ENCODE assay signal across 22 cellular contexts in genomic region chr10:96820730-96821129, GRCh38.
"Had no signal": no experiment of that assay in that cellular context is flagged by ENCODE, and none has a peak within 500 bp of the region (broad histone marks: within the 10 kb centered on the region; RNA-seq: fewer than 3 reads in every experiment).

No MANE protein-coding gene starts in this region.

- H3K36me3 ChIP-seq: pancreas, right atrium auricular region, sigmoid colon, spleen, thoracic aorta, tibial nerve, upper lobe of right lung, uterus had no signal

- H3K4me1 ChIP-seq: pancreas, right atrium auricular region, sigmoid colon, spleen, tibial nerve, upper lobe of right lung, uterus had no signal

- H3K9me3 ChIP-seq: pancreas, right atrium auricular region, sigmoid colon, spleen, thoracic aorta, tibial nerve, upper lobe of right lung, uterus had no signal

- ATAC-seq: left lobe of liver; natural killer cell; pancreas; stimulated activated memory B cell treated with anti-CD40 and anti-IgM and Interleukin-4, amounts not matched to agents 10 μg/mL and 1 μg/mL and 100 μg/mL, for 72 hours; stimulated activated naive CD8-positive, alpha-beta T cell treated with anti-CD3 and anti-CD28 coated beads, Interleukin-15, Interleukin-2, amounts not matched to agents 100 U/mL and 50 U/mL, for 24 hours; upper lobe of right lung had no signal

- FAIRE-seq: frontal cortex, keratinocyte, pancreas had no signal

- DNase-seq: cerebellar nuclear complex; cortex of kidney; effector CD4-positive, alpha-beta T cell; mesendoderm; midbrain; natural killer cell; occipital lobe; pancreas; sigmoid colon; spleen; stimulated activated CD4-positive, alpha-beta T cell treated with anti-CD3 and anti-CD28 coated beads, Interleukin-4, amount 100 ng/mL, for 4 hours; stimulated activated naive CD8-positive, alpha-beta T cell treated with anti-CD3 and anti-CD28 coated beads, Interleukin-15, Interleukin-2, amounts not matched to agents 100 U/mL and 50 U/mL, for 24 hours; substantia nigra; upper lobe of right lung; uterus had no signal

- H3K27me3 ChIP-seq: pancreas, sigmoid colon, spleen, tibial nerve, upper lobe of right lung, uterus had no signal

- H3K4me3 ChIP-seq: pancreas, right atrium auricular region, sigmoid colon, spleen, thoracic aorta, tibial nerve, upper lobe of right lung, uterus had no signal

- H3K27ac ChIP-seq: pancreas, right atrium auricular region, sigmoid colon, spleen, thoracic aorta, tibial nerve, upper lobe of right lung, uterus had no signal
